In genomic region chr21:25169370-25169769, GRCh38 we compare ENCODE assay signal across 9 cellular contexts.
"Had no signal": no experiment of that assay in that cellular context is flagged by ENCODE, and none has a peak within 500 bp of the region (broad histone marks: within the 10 kb centered on the region; RNA-seq: fewer than 3 reads in every experiment).

No MANE protein-coding gene starts in this region.

- H3K36me3 ChIP-seq: HAP-1 had no signal

- H2AFZ ChIP-seq: GM23248 had no signal

- H3K4me1 ChIP-seq: HAP-1 had no signal

- ATAC-seq: HCT116 had no signal

- H3K9me3 ChIP-seq: HAP-1 had no signal

- H3K9ac ChIP-seq: GM23248 had no signal

- H3K4me3 Mint-ChIP-seq: HFFc6, IgD-negative memory B cell had no signal

- H3K4me3 ChIP-seq: GM23248, HAP-1 had no signal

- FAIRE-seq: HTR-8/SVneo had no signal

- H3K27ac Mint-ChIP-seq: HFFc6, IgD-negative memory B cell had no signal

- H3K27ac ChIP-seq: GM23248 had no signal

- DNase-seq: GM23248, GOT3, H7, HFFc6, KBM-7 had no signal

- H3K27me3 Mint-ChIP-seq: IgD-negative memory B cell had no signal
